ENCODE assay signal across 1 cellular context in the genomic region with DNA sequence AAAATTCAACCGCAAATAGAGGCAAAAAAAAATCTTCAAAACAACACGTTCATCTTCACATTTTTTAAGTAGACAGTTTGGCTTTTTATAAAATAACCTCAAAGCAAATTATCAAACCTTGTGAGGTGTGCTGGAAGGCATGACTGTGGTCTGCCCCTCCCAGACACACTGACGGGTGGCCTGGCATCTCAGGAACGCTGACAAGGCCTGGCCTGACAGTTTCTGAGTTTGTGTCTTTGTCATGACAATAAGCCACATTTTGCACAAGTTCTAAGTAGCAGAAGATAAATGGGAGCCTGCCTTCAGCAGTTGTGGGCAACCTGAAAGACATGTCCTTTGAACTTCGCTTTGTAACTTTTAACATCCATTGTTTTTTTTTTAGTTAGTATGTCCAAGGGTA.
TF ChIP-seq lines count a peak whose summit lies in the region.

No MANE protein-coding gene starts in this region.

TF ChIP-seq in GM23338, 12 proteins besides CTCF, POLR2A, EP300 and RAD21 (continued from another document):
- TF ChIP-seq, protein P1, sequence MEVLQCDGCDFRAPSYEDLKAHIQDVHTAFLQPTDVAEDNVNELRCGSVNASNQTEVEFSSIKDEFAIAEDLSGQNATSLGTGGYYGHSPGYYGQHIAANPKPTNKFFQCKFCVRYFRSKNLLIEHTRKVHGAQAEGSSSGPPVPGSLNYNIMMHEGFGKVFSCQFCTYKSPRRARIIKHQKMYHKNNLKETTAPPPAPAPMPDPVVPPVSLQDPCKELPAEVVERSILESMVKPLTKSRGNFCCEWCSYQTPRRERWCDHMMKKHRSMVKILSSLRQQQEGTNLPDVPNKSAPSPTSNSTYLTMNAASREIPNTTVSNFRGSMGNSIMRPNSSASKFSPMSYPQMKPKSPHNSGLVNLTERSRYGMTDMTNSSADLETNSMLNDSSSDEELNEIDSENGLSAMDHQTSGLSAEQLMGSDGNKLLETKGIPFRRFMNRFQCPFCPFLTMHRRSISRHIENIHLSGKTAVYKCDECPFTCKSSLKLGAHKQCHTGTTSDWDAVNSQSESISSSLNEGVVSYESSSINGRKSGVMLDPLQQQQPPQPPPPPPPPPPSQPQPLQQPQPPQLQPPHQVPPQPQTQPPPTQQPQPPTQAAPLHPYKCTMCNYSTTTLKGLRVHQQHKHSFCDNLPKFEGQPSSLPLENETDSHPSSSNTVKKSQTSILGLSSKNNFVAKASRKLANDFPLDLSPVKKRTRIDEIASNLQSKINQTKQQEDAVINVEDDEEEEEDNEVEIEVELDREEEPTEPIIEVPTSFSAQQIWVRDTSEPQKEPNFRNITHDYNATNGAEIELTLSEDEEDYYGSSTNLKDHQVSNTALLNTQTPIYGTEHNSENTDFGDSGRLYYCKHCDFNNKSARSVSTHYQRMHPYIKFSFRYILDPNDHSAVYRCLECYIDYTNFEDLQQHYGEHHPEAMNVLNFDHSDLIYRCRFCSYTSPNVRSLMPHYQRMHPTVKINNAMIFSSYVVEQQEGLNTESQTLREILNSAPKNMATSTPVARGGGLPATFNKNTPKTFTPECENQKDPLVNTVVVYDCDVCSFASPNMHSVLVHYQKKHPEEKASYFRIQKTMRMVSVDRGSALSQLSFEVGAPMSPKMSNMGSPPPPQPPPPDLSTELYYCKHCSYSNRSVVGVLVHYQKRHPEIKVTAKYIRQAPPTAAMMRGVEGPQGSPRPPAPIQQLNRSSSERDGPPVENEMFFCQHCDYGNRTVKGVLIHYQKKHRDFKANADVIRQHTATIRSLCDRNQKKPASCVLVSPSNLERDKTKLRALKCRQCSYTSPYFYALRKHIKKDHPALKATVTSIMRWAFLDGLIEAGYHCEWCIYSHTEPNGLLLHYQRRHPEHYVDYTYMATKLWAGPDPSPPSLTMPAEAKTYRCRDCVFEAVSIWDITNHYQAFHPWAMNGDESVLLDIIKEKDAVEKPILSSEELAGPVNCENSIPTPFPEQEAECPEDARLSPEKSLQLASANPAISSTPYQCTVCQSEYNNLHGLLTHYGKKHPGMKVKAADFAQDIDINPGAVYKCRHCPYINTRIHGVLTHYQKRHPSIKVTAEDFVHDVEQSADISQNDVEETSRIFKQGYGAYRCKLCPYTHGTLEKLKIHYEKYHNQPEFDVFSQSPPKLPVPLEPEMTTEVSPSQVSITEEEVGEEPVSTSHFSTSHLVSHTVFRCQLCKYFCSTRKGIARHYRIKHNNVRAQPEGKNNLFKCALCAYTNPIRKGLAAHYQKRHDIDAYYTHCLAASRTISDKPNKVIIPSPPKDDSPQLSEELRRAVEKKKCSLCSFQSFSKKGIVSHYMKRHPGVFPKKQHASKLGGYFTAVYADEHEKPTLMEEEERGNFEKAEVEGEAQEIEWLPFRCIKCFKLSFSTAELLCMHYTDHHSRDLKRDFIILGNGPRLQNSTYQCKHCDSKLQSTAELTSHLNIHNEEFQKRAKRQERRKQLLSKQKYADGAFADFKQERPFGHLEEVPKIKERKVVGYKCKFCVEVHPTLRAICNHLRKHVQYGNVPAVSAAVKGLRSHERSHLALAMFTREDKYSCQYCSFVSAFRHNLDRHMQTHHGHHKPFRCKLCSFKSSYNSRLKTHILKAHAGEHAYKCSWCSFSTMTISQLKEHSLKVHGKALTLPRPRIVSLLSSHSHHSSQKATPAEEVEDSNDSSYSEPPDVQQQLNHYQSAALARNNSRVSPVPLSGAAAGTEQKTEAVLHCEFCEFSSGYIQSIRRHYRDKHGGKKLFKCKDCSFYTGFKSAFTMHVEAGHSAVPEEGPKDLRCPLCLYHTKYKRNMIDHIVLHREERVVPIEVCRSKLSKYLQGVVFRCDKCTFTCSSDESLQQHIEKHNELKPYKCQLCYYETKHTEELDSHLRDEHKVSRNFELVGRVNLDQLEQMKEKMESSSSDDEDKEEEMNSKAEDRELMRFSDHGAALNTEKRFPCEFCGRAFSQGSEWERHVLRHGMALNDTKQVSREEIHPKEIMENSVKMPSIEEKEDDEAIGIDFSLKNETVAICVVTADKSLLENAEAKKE (CRISPR knock-in tag; IDR thresholded peaks at IDR 0.05): no peak
- TF ChIP-seq ZNF114 (CRISPR knock-in tag; IDR thresholded peaks at IDR 0.05): no peak
